ENCODE assay signal across 19 cellular contexts in the genomic region with DNA sequence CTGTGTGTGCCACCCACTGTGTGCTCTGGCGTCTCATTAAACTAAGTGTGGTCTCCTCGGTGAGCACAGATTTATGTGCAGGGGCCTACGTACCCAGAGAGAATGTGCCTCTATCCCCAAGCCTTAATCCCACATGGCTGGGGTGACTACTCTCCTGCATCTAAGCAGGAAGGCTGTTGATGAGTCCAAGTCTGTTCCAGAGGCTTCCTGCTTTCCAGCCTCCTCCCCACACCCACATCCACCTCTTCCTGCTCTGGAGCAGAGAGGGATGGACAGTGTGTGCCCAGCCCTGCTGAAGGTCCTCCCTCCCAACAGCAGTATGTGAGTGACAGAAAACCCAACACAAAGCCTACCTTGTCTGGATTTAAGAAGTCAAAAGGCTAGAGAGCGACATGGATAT. TPM values are rescaled to one million over a fixed set of nuclear protein-coding genes. Genes with fewer than 3 reads are reported as not detected.
DNase-seq lines count a peak whose midpoint lies in the region; ATAC-seq and TF ChIP-seq lines count a peak whose summit lies in the region.
"Had no signal": no experiment of that assay in that cellular context is flagged by ENCODE, and none has a peak within 500 bp of the region (broad histone marks: within the 10 kb centered on the region; RNA-seq: fewer than 3 reads in every experiment).

No MANE protein-coding gene starts in this region.

- POLR2A ChIA-PET in activated B cell treated with CpG ODN at 0.5 μM for 24 hours (lab: Charles Lee), result no interaction called here

- peak overlapping the region; percentile 12 for H3K4me3 ChIP-seq in OCI-LY1 (ENCODE audit: low read depth, low read length, poor library complexity, severe bottlenecking)

- H3K27me3 ChIP-seq in OCI-LY1 (ENCODE audit: insufficient read depth, low read length), result no peaks in the 10 kb centered on the region
- H3K27me3 ChIP-seq: BE2C had no signal

- H3K4me2 ChIP-seq in OCI-LY1 (ENCODE audit: low read length), result peak overlapping the region; percentile 26
- H3K4me2 ChIP-seq: KMS-11 had no signal

- H4K20me1 ChIP-seq in OCI-LY1 (ENCODE audit: insufficient read depth, low read length), result no peaks in the 10 kb centered on the region

- H3K36me3 ChIP-seq in OCI-LY1 (ENCODE audit: insufficient read depth, low read length), result peaks cover 52% of the 10 kb centered on the region
- H3K36me3 ChIP-seq: BE2C had no signal

- peak overlapping the region; percentile 89 for H3K27ac ChIP-seq in OCI-LY1 (ENCODE audit: low read depth, low read length, poor library complexity, severe bottlenecking)
- H3K27ac ChIP-seq: KMS-11 had no signal

- H3K9me2 ChIP-seq in OCI-LY1 (ENCODE audit: low read depth, low read length), result no peaks in the 10 kb centered on the region

- H3K4me1 ChIP-seq in OCI-LY1 (ENCODE audit: insufficient read depth, low read length, severe bottlenecking), result peaks cover 41% of the 10 kb centered on the region
- H3K4me1 ChIP-seq: BE2C had no signal

- no peaks in the 10 kb centered on the region for H3K9me3 ChIP-seq in OCI-LY1 (ENCODE audit: low read length)
- H3K9me3 ChIP-seq: BE2C had no signal

- H2AFZ ChIP-seq in OCI-LY1 (ENCODE audit: low read length), result no peak overlapping the region

- H3K4me3 Mint-ChIP-seq in activated B cell treated with CpG ODN at 0.5 μM for 24 hours, result no peak overlapping the region
- H3K4me3 Mint-ChIP-seq in stimulated activated naive B cell treated with anti-CD40 and anti-IgM and Interleukin-4, amounts not matched to agents 10 μg/mL and 1 μg/mL and 100 μg/mL, for 72 hours, result no peak overlapping the region

- no peaks in the 10 kb centered on the region for H3K27me3 Mint-ChIP-seq in activated B cell treated with CpG ODN at 0.5 μM for 24 hours
- no peaks in the 10 kb centered on the region for H3K27me3 Mint-ChIP-seq in stimulated activated naive B cell treated with anti-CD40 and anti-IgM and Interleukin-4, amounts not matched to agents 10 μg/mL and 1 μg/mL and 100 μg/mL, for 72 hours

- ATAC-seq in activated B cell treated with CpG ODN at 0.5 μM for 24 hours (ENCODE audit: low read depth) (no peak), left colon (peak; percentile 89)
- ATAC-seq in stimulated activated naive B cell treated with anti-CD40 and anti-IgM and Interleukin-4, amounts not matched to agents 10 μg/mL and 1 μg/mL and 100 μg/mL, for 72 hours (replicated peaks), result no peak
- ATAC-seq: HCT116 had no signal

- H3K9me3 Mint-ChIP-seq in activated B cell treated with CpG ODN at 0.5 μM for 24 hours, result no peaks in the 10 kb centered on the region
- no peaks in the 10 kb centered on the region for H3K9me3 Mint-ChIP-seq in stimulated activated naive B cell treated with anti-CD40 and anti-IgM and Interleukin-4, amounts not matched to agents 10 μg/mL and 1 μg/mL and 100 μg/mL, for 72 hours

- TF ChIP-seq CTCF in OCI-LY1 (IDR thresholded peaks at IDR 0.05; ENCODE audit: low read length), result no peak
- TF ChIP-seq CTCF in activated B cell treated with CpG ODN at 0.5 μM for 24 hours (IDR thresholded peaks at IDR 0.05), result no peak

- CTCF ChIA-PET in activated B cell treated with CpG ODN at 0.5 μM for 24 hours (lab: Charles Lee), result no interaction called here

- H3F3A ChIP-seq in OCI-LY1 (ENCODE audit: insufficient read depth, low read length), result 0 out of 2 replicates have a peak, but pooled peaks cover 3% of the 10 kb centered on the region

- H3K9ac ChIP-seq in OCI-LY1 (ENCODE audit: low read length), result peak overlapping the region; percentile 41
- H3K9ac ChIP-seq: KMS-11 had no signal

- no peaks in the 10 kb centered on the region for H3K79me2 ChIP-seq in OCI-LY1 (ENCODE audit: insufficient read depth, low read length)

- DNase-seq in activated B cell treated with CpG ODN at 0.5 μM for 24 hours, result no peak
- no peak for DNase-seq in left colon
- DNase-seq in stimulated activated naive B cell treated with anti-CD40 and anti-IgM and Interleukin-4, amounts not matched to agents 10 μg/mL and 1 μg/mL and 100 μg/mL, for 72 hours, result no peak
- DNase-seq in NCI-H2029 treated with DMSO at 0.1 percent for 48 hours (lab: John Stamatoyannopoulos, UW), result no peak
- no peak for DNase-seq in UCSD-AML1 (lab: John Stamatoyannopoulos, UW; ENCODE audit: unreplicated experiment)
- DNase-seq in NCI-H526 treated with DMSO at 0.1 percent for 48 hours (lab: John Stamatoyannopoulos, UW), result no peak
- DNase-seq: BE2C, EL, IMR-90, MV-4-11, NCI-H1105 treated with DMSO at 0.1 percent for 48 hours, NCI-H1694, NCI-H2081 treated with DMSO at 0.1 percent for 48 hours had no signal

- H3K4me1 Mint-ChIP-seq in activated B cell treated with CpG ODN at 0.5 μM for 24 hours, result peaks cover 23% of the 10 kb centered on the region
- peaks cover 6 to 10% of the 10 kb centered on the region in 2 donors for H3K4me1 Mint-ChIP-seq in stimulated activated naive B cell treated with anti-CD40 and anti-IgM and Interleukin-4, amounts not matched to agents 10 μg/mL and 1 μg/mL and 100 μg/mL, for 72 hours

- peaks cover 85% of the 10 kb centered on the region for H3K36me3 Mint-ChIP-seq in activated B cell treated with CpG ODN at 0.5 μM for 24 hours (ENCODE audit: low read depth)
- H3K36me3 Mint-ChIP-seq in stimulated activated naive B cell treated with anti-CD40 and anti-IgM and Interleukin-4, amounts not matched to agents 10 μg/mL and 1 μg/mL and 100 μg/mL, for 72 hours, result peaks cover 33 to 47% of the 10 kb centered on the region in 2 donors

- intact Hi-C loops in activated B cell treated with CpG ODN at 0.5 μM for 24 hours (cut with micrococcal nuclease) (no loop called here), left colon (cut with DNase I, micrococcal nuclease) (no loop called here)

- H3K27ac Mint-ChIP-seq in activated B cell treated with CpG ODN at 0.5 μM for 24 hours, result peak overlapping the region; percentile 66
- peak overlapping the region; percentile 37 for H3K27ac Mint-ChIP-seq in stimulated activated naive B cell treated with anti-CD40 and anti-IgM and Interleukin-4, amounts not matched to agents 10 μg/mL and 1 μg/mL and 100 μg/mL, for 72 hours

RNA-seq across cellular contexts. Expression of a gene that starts 38.8 kb away (rescaled TPM):
- total RNA-seq in activated B cell treated with CpG ODN at 0.5 μM for 24 hours, result 0.39 and 0.42 TPM in 2 replicates
- total RNA-seq in left colon, result 1 to 10 TPM in 1 of 2 donors, under 1 TPM in 1; 0.55 to 1.3 TPM
- total RNA-seq: A673, H1, IMR-90, NCI-H460 had no signal

RNA-seq across cellular contexts. Expression of a gene that starts 39.8 kb away (rescaled TPM):
- total RNA-seq in activated B cell treated with CpG ODN at 0.5 μM for 24 hours (57.4 and 64.2 TPM in 2 replicates), left colon (1 to 10 TPM; 5.4 to 9.2 TPM)
